ENCODE assay signal across 11 cellular contexts in the genomic region with DNA sequence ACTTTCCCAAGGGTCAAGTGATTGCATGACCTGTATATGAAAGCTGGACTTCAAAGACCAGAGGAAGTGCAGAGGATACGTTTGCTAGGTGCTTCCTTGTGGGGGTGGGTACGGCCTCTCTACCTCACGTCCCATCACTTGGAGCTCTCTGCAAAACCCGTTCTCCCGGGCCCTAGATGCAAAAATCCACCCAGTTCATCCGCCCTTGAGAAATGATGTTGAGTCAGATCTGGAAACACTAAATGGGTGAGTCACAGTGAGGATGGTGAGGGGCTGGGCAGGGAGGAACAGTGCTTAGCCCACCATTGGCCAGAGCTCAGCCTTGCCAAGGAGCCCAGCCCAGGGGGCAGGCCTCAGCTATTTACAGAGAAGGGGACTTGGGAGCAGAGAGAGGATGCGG. TPM values are rescaled to one million over a fixed set of nuclear protein-coding genes. Genes with fewer than 3 reads are reported as not detected.
DNase-seq lines count a peak whose midpoint lies in the region; ATAC-seq and TF ChIP-seq lines count a peak whose summit lies in the region.
"Had no signal": no experiment of that assay in that cellular context is flagged by ENCODE, and none has a peak within 500 bp of the region (broad histone marks: within the 10 kb centered on the region; RNA-seq: fewer than 3 reads in every experiment).

No MANE protein-coding gene starts in this region.

- H3K9me3 Mint-ChIP-seq in type B pancreatic cell, result no peaks in the 10 kb centered on the region
- H3K9me3 Mint-ChIP-seq: stimulated activated memory B cell treated with anti-CD40 and anti-IgM and Interleukin-4, amounts not matched to agents 10 μg/mL and 1 μg/mL and 100 μg/mL, for 72 hours had no signal

- H3K4me1 Mint-ChIP-seq in type B pancreatic cell (ENCODE audit: unreplicated experiment), result peaks cover 42% of the 10 kb centered on the region

- no peaks in the 10 kb centered on the region for H3K27me3 Mint-ChIP-seq in type B pancreatic cell

- H3K4me1 ChIP-seq in adipocyte (ENCODE audit: control insufficient read depth, insufficient read depth, low read length), result peaks cover 43% of the 10 kb centered on the region

- H3K9ac ChIP-seq in adipocyte (ENCODE audit: low read length), result peak overlapping the region; percentile 63

- intact Hi-C loops in dorsolateral prefrontal cortex (cut with DNase I), result no loop called here

- ATAC-seq in GM21529 (IDR thresholded peaks at IDR 0.05; ENCODE audit: unreplicated experiment), result no peak

- peak overlapping the region in 4 of 59 donors; percentile 2 to 57 (median 47) for H3K27ac ChIP-seq in dorsolateral prefrontal cortex

- peaks cover 9% of the 10 kb centered on the region for H3K36me3 Mint-ChIP-seq in type B pancreatic cell
- H3K36me3 Mint-ChIP-seq: stimulated activated memory B cell treated with anti-CD40 and anti-IgM and Interleukin-4, amounts not matched to agents 10 μg/mL and 1 μg/mL and 100 μg/mL, for 72 hours had no signal

- H3K36me3 ChIP-seq in adipocyte (ENCODE audit: control insufficient read depth, insufficient read depth, low read length, severe bottlenecking), result no peaks in the 10 kb centered on the region

- peak; percentile 78 for DNase-seq in HCEC 1CT
- peak; percentile 87 for DNase-seq in adipocyte (ENCODE audit: low read depth)
- DNase-seq in foreskin fibroblast, result peak; percentile 71 to 77
- DNase-seq in type B pancreatic cell (ENCODE audit: extremely low spot score, unreplicated experiment), result no peak
- no peak for DNase-seq in dorsolateral prefrontal cortex
- DNase-seq in SW480 (ENCODE audit: low spot score), result no peak
- DNase-seq: activated effector memory CD4-positive, alpha-beta T cell treated with Interleukin-2 at 50 U/mL for 16 hours; NCI-H774 had no signal

- H3K9me3 ChIP-seq in adipocyte (ENCODE audit: control insufficient read depth, low read length), result no peaks in the 10 kb centered on the region

- H3K27ac Mint-ChIP-seq in type B pancreatic cell, result peak overlapping the region; percentile 97
- H3K27ac Mint-ChIP-seq: stimulated activated memory B cell treated with anti-CD40 and anti-IgM and Interleukin-4, amounts not matched to agents 10 μg/mL and 1 μg/mL and 100 μg/mL, for 72 hours had no signal

- no peaks in the 10 kb centered on the region for H3K27me3 ChIP-seq in adipocyte (replicated peaks; ENCODE audit: control insufficient read depth, insufficient read depth, low read length)
- no peaks in the 10 kb centered on the region for H3K27me3 ChIP-seq in dorsolateral prefrontal cortex

- peak overlapping the region; percentile 70 for H3K4me3 Mint-ChIP-seq in type B pancreatic cell
- H3K4me3 Mint-ChIP-seq: stimulated activated memory B cell treated with anti-CD40 and anti-IgM and Interleukin-4, amounts not matched to agents 10 μg/mL and 1 μg/mL and 100 μg/mL, for 72 hours had no signal

- no peak for TF ChIP-seq CTCF in foreskin fibroblast (IDR thresholded peaks at IDR 0.05; ENCODE audit: low read depth, low read length)
- TF ChIP-seq CTCF in type B pancreatic cell (conservative IDR thresholded peaks at IDR 0.05), result no peak
- no peak for TF ChIP-seq CTCF in dorsolateral prefrontal cortex (IDR thresholded peaks at IDR 0.05 in 54 of 56, conservative IDR thresholded peaks at IDR 0.05 in 2 of 56; ENCODE audit: low read depth in 1 of 56, partially characterized antibody in 56 of 56)

- no peak overlapping the region for H3K4me3 ChIP-seq in adipocyte (ENCODE audit: low read length)
- no peak overlapping the region for H3K4me3 ChIP-seq in foreskin fibroblast (ENCODE audit: low read depth in 1 of 2, low read length in 2 of 2)
- H3K4me3 ChIP-seq in dorsolateral prefrontal cortex, result no peak overlapping the region
- H3K4me3 ChIP-seq: lung had no signal

RNA-seq across cellular contexts. Expression of a gene that starts 14.5 kb away (rescaled TPM):
- total RNA-seq in type B pancreatic cell (ENCODE audit: low replicate concordance) (36.0 and 48.0 TPM in 2 replicates), dorsolateral prefrontal cortex (10 to 100 TPM; 25.8 to 86.0 (median 36.9) TPM)

Comparison
In these comparisons a context has a peak if more than half of its experiments do, and no peak if none do; other contexts are left out.
1. DNase-seq: peak in HCEC 1CT (single experiment), adipocyte (single experiment) and foreskin fibroblast (2 of 2); none in type B pancreatic cell (single experiment), dorsolateral prefrontal cortex (0 of 10) and SW480 (single experiment).